ENCODE assay signal across 8 cellular contexts in the genomic region with DNA sequence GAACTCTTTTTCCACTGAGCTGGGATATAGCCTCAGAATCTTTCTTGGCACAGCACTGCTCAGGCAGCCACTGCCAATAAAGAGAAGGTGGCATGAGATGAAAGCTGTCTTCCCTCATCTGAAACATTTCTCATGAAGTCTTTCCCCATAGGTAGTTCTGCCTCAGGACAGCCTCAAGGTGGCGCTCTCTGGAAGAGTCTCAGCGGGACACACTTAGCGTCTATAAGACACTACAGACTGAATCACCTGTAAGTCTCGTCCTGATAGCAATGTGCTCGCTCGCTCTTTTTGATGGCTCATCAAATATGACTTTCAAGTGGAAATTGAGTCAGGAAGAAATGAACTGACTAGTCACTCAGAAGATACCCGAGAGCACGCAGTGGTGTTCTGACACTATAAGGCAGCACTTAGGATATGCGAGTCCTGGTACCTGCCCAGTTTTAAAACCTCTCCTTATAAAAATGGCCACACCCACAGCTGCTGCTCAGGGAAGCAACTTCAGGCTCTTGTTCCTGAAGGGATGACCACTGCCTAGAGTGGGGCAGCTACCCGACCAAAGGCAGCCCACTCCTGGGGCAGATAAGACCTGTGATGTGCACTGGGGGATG.
DNase-seq lines count a peak whose midpoint lies in the region; ATAC-seq and TF ChIP-seq lines count a peak whose summit lies in the region.

No MANE protein-coding gene starts in this region.

- H3K27ac ChIP-seq in RWPE1 (no peak overlapping the region), stomach (no peak overlapping the region)

- CTCF ChIA-PET in Calu3 (lab: Charles Lee) (interaction anchor here (1.1 kb wide), 1 partner anchor 271 kb away, joined by 3 read pairs; no protein-coding TSS in a partner anchor), RWPE1 (lab: Yijun Ruan, JAX) (interaction anchor here (1.2 kb wide), 1 partner anchor 413 kb away, joined by 4 read pairs; no protein-coding TSS in a partner anchor)

- no peak overlapping the region for H3K4me3 ChIP-seq in astrocyte of the cerebellum (ENCODE audit: low read depth, low read length)
- H3K4me3 ChIP-seq in stomach: no peak overlapping the region

- DNase-seq in Calu3: peak; percentile 18
- no peak for DNase-seq in RWPE1 (ENCODE audit: low spot score)
- DNase-seq in astrocyte of the cerebellum (ENCODE audit: low read depth): peak; percentile 15
- peak; percentile 74 for DNase-seq in left kidney (ENCODE audit: low read depth, low spot score)
- peak; percentile 29 for DNase-seq in stomach

- peaks cover 0 to 11% (median 4%) of the 10 kb centered on the region in 4 donors for H3K36me3 ChIP-seq in stomach

- no peaks in the 10 kb centered on the region for H3K4me1 Mint-ChIP-seq in Calu3 (ENCODE audit: low read depth, unreplicated experiment)

- intact Hi-C loops in Calu3 (cut with micrococcal nuclease; ENCODE audit: unreplicated experiment) (loop anchor here (10.0 kb wide), 1 partner anchor 630 kb away; no protein-coding TSS in a partner anchor), stomach (cut with DNase I; ENCODE audit: low total_unique reads) (no loop called here)

- peaks cover 0 to 12% (median 7%) of the 10 kb centered on the region in 4 donors for H3K4me1 ChIP-seq in stomach

- TF ChIP-seq POLR2A in stomach (IDR thresholded peaks at IDR 0.05): no peak

- TF ChIP-seq CTCF in Calu3 (IDR thresholded peaks at IDR 0.05; ENCODE audit: unreplicated experiment) (no peak), RWPE1 (conservative IDR thresholded peaks at IDR 0.05; ENCODE audit: low read depth) (peak; percentile 15; the same call in 1 of the 2 replicates), astrocyte of the cerebellum (IDR thresholded peaks at IDR 0.05; ENCODE audit: low read depth, low read length, missing control alignments) (peak; percentile 68), stomach (IDR thresholded peaks at IDR 0.05) (peak in 2 of 7 experiments; percentile 7 to 10)

- no peaks in the 10 kb centered on the region for H3K27me3 Mint-ChIP-seq in Calu3 (ENCODE audit: unreplicated experiment)

- H3K4me3 Mint-ChIP-seq in Calu3 (ENCODE audit: low read depth, unreplicated experiment): no peak overlapping the region

- H3K9me3 ChIP-seq in stomach: no peaks in the 10 kb centered on the region

- in situ Hi-C loops in astrocyte of the cerebellum (cut with HindIII; ENCODE audit: low sequenced_read_pairs): no loop called here

- WGBS in stomach, 5 donors: 77 to 89% (median 81%) methylated on average over 9 to 10 of the region's 10 CpGs

- no peak for TF ChIP-seq EP300 in stomach (IDR thresholded peaks at IDR 0.05)

- POLR2A ChIA-PET in RWPE1 (lab: Yijun Ruan, JAX; ENCODE audit: low non-redundant PET): no interaction called here

- no TSS peak for BruUV-seq in Calu3 (replicated peaks; lab: Mats Ljungman, UMichigan)

- H3K27me3 ChIP-seq in stomach: no peaks in the 10 kb centered on the region

- ATAC-seq in HG03432 (IDR thresholded peaks at IDR 0.05; ENCODE audit: unreplicated experiment) (peak; percentile 37), GM19463 (IDR thresholded peaks at IDR 0.05; ENCODE audit: unreplicated experiment) (no peak), GM19328 (IDR thresholded peaks at IDR 0.05; ENCODE audit: unreplicated experiment) (no peak)

- no peaks in the 10 kb centered on the region for H3K36me3 Mint-ChIP-seq in Calu3 (ENCODE audit: insufficient read depth, unreplicated experiment)

- no peaks in the 10 kb centered on the region for H3K9me3 Mint-ChIP-seq in Calu3 (ENCODE audit: low read depth, unreplicated experiment)

- no peak overlapping the region for H3K27ac Mint-ChIP-seq in Calu3 (ENCODE audit: unreplicated experiment)
